Comparison of ENCODE assay signal across 1 cellular context in genomic region chr9:34989946-34990635, GRCh38.
TF ChIP-seq lines count a peak whose summit lies in the region.

No MANE protein-coding gene starts in this region.

TF ChIP-seq in HepG2, 621 proteins besides CTCF, POLR2A, EP300 and RAD21 (continued from another document):
- TF ChIP-seq PRDM15 (CRISPR knock-in tag; IDR thresholded peaks at IDR 0.05), result no peak
- peak; percentile 11; the same call in 1 of the 2 replicates for TF ChIP-seq PHF8 (CRISPR knock-in tag; IDR thresholded peaks at IDR 0.05)
- TF ChIP-seq UBTF (CRISPR knock-in tag; IDR thresholded peaks at IDR 0.05), result no peak
- no peak for TF ChIP-seq ZNF605 (CRISPR knock-in tag; IDR thresholded peaks at IDR 0.05)
- no peak for TF ChIP-seq ZNF766 (CRISPR knock-in tag; IDR thresholded peaks at IDR 0.05; ENCODE audit: borderline replicate concordance)
- no peak for TF ChIP-seq ZNF160 (CRISPR knock-in tag; IDR thresholded peaks at IDR 0.05)
- no peak for TF ChIP-seq ZNF343 (CRISPR knock-in tag; IDR thresholded peaks at IDR 0.05)
- 0 out of 2 replicates have a peak, but pooled peaks have one; percentile 31 for TF ChIP-seq PCBP1 (IDR thresholded peaks at IDR 0.05; ENCODE audit: borderline replicate concordance, low read depth, low read length)
- no peak for TF ChIP-seq NR2F1 (CRISPR knock-in tag; IDR thresholded peaks at IDR 0.05)
- no peak for TF ChIP-seq IKZF1 (IDR thresholded peaks at IDR 0.05)
- no peak for TF ChIP-seq SIN3B (IDR thresholded peaks at IDR 0.05; ENCODE audit: low read length)
- TF ChIP-seq KAT8 (CRISPR knock-in tag; IDR thresholded peaks at IDR 0.05), result no peak
- no peak for TF ChIP-seq HCFC1 (IDR thresholded peaks at IDR 0.05; ENCODE audit: low read depth, low read length)
- TF ChIP-seq KDM2A (CRISPR knock-in tag; IDR thresholded peaks at IDR 0.05; ENCODE audit: borderline replicate concordance, low read depth), result 0 out of 2 replicates have a peak, but pooled peaks have one; percentile 5
- no peak for TF ChIP-seq ASH2L (IDR thresholded peaks at IDR 0.05; ENCODE audit: insufficient read length, low read depth, low read length)
- TF ChIP-seq ZNF572 (CRISPR knock-in tag; IDR thresholded peaks at IDR 0.05), result no peak
- no peak for TF ChIP-seq ZNF513 (CRISPR knock-in tag; conservative IDR thresholded peaks at IDR 0.05)
- TF ChIP-seq ZNF792 (CRISPR knock-in tag; IDR thresholded peaks at IDR 0.05), result no peak
- TF ChIP-seq ZBTB33 (CRISPR knock-in tag; IDR thresholded peaks at IDR 0.05), result no peak
- no peak for TF ChIP-seq MTA1 (CRISPR knock-in tag; IDR thresholded peaks at IDR 0.05; ENCODE audit: borderline replicate concordance)
- TF ChIP-seq ZNF180 (CRISPR knock-in tag; IDR thresholded peaks at IDR 0.05; ENCODE audit: borderline replicate concordance, low read depth), result no peak
- no peak for TF ChIP-seq SIN3A (IDR thresholded peaks at IDR 0.05; ENCODE audit: borderline replicate concordance, low read depth, low read length)
- no peak for TF ChIP-seq U2AF1 (optimal IDR thresholded peaks at IDR 0.05; ENCODE audit: low read depth, low read length)
- no peak for TF ChIP-seq ZNF484 (CRISPR knock-in tag; IDR thresholded peaks at IDR 0.05; ENCODE audit: borderline replicate concordance, low read depth)
- TF ChIP-seq ERF (CRISPR knock-in tag; IDR thresholded peaks at IDR 0.05), result no peak
- 0 out of 2 replicates have a peak, but pooled peaks have one; percentile 24 for TF ChIP-seq ZBTB2 (CRISPR knock-in tag; IDR thresholded peaks at IDR 0.05; ENCODE audit: low read depth)
- TF ChIP-seq AKAP8 (CRISPR knock-in tag; IDR thresholded peaks at IDR 0.05), result no peak
